Comparison of ENCODE assay signal across 30 cellular contexts in the genomic region with DNA sequence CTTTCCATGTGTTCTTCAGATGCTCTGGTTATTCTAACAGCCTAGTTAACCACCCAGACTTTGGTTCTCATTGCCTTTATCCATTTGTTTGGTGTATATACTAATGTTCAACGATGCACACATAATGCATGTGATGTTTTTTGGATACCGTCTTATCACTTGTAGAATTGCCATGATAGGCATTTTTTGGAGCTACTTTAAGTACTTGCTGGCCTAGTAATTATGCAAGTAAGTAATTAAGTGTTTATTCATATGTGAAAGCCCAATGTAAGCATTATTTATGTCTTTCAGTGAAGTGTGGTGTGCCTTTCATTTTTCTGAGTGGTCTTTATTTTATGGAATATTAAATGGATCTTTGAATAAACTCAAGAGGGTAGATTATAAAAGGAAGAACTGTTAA. TPM values are rescaled to one million over a fixed set of nuclear protein-coding genes. Genes with fewer than 3 reads are reported as not detected.
A peak's percentile ranks its signal among the peaks of the same experiment; 100 is the strongest.
DNase-seq lines count a peak whose midpoint lies in the region; ATAC-seq, FAIRE-seq and TF ChIP-seq lines count a peak whose summit lies in the region.
"Had no signal": no experiment of that assay in that cellular context is flagged by ENCODE, and none has a peak within 500 bp of the region (broad histone marks: within the 10 kb centered on the region; RNA-seq: fewer than 3 reads in every experiment).

No MANE protein-coding gene starts in this region.

- intact Hi-C loops in activated CD8-positive, alpha-beta T cell treated with anti-CD3 and anti-CD28 coated beads for 36 hours (cut with micrococcal nuclease) = no loop called here
- intact Hi-C loops in CD8-positive, alpha-beta T cell (cut with DNase I, micrococcal nuclease) = loop anchor here in 1 of 2 experiments (5.0 kb wide), 1 partner anchor 37 kb away; no protein-coding TSS in a partner anchor
- intact Hi-C loops in natural killer cell (cut with micrococcal nuclease) = no loop called here

- no peaks in the 10 kb centered on the region for H3K27me3 ChIP-seq in CD8-positive, alpha-beta T cell (ENCODE audit: insufficient read depth, low read length)
- H3K27me3 ChIP-seq: suprapubic skin, upper lobe of right lung had no signal

- peaks cover 80% of the 10 kb centered on the region for H3K4me1 ChIP-seq in CD8-positive, alpha-beta T cell (ENCODE audit: insufficient read depth, low read length)

- peaks cover 78% of the 10 kb centered on the region for H3K4me1 Mint-ChIP-seq in activated CD8-positive, alpha-beta T cell treated with anti-CD3 and anti-CD28 coated beads for 36 hours (ENCODE audit: low read depth)
- H3K4me1 Mint-ChIP-seq in activated CD8-positive, alpha-beta T cell treated with anti-CD3 and anti-CD28 coated beads, Interleukin-2, amount 10 ng/mL, durations not matched to agents 7 days and 5 days (ENCODE audit: low read depth) = peaks cover 75% of the 10 kb centered on the region
- peaks cover 82% of the 10 kb centered on the region for H3K4me1 Mint-ChIP-seq in CD8-positive, alpha-beta T cell (ENCODE audit: low read depth)
- peaks cover 59% of the 10 kb centered on the region for H3K4me1 Mint-ChIP-seq in activated T-helper 17 cell treated with anti-CD3 and anti-CD28 coated beads, Interleukin-2, amount 50 U/mL, for 72 hours
- H3K4me1 Mint-ChIP-seq in natural killer cell = peaks cover 83 to 90% of the 10 kb centered on the region in 2 donors
- H3K4me1 Mint-ChIP-seq in stimulated activated memory B cell treated with anti-CD40 and anti-IgM and Interleukin-4, amounts not matched to agents 10 μg/mL and 1 μg/mL and 100 μg/mL, for 72 hours = peaks cover 75% of the 10 kb centered on the region

- CTCF ChIA-PET in activated CD8-positive, alpha-beta T cell treated with anti-CD3 and anti-CD28 coated beads for 36 hours (lab: Charles Lee) = interaction anchor here (1.5 kb wide), 1 partner anchor 44 kb away, joined by 3 read pairs; no protein-coding TSS in a partner anchor
- CTCF ChIA-PET in activated CD8-positive, alpha-beta T cell treated with anti-CD3 and anti-CD28 coated beads, Interleukin-2, amount 10 ng/mL, durations not matched to agents 7 days and 5 days (lab: Charles Lee) = interaction anchor here (1.8 kb wide), 1 partner anchor 9 kb away, joined by 6 read pairs; no protein-coding TSS in a partner anchor
- CTCF ChIA-PET in CD8-positive, alpha-beta T cell (lab: Charles Lee) = interaction anchor here (1.5 kb wide), 1 partner anchor 25 kb away, joined by 3 read pairs; no protein-coding TSS in a partner anchor

- no peak overlapping the region for H3K27ac ChIP-seq in CD8-positive, alpha-beta T cell (ENCODE audit: low read depth, low read length)
- H3K27ac ChIP-seq: HL-60, KMS-11, suprapubic skin, upper lobe of right lung had no signal

- no peak for ATAC-seq in activated CD8-positive, alpha-beta T cell treated with anti-CD3 and anti-CD28 coated beads for 36 hours
- ATAC-seq in activated CD8-positive, alpha-beta T cell treated with anti-CD3 and anti-CD28 coated beads, Interleukin-2, amount 10 ng/mL, durations not matched to agents 7 days and 5 days = no peak
- ATAC-seq in CD8-positive, alpha-beta T cell = no peak
- no peak for ATAC-seq in activated T-helper 17 cell treated with anti-CD3 and anti-CD28 coated beads, Interleukin-2, amount 50 U/mL, for 72 hours (replicated peaks)
- ATAC-seq in natural killer cell (no peak), HG02571 (IDR thresholded peaks at IDR 0.05; ENCODE audit: unreplicated experiment) (no peak)
- ATAC-seq in stimulated activated memory B cell treated with anti-CD40 and anti-IgM and Interleukin-4, amounts not matched to agents 10 μg/mL and 1 μg/mL and 100 μg/mL, for 72 hours = no peak
- ATAC-seq: left colon; mucosa of descending colon; Right ventricle myocardium inferior; stimulated activated naive B cell treated with anti-CD40 and anti-IgM and Interleukin-4, amounts not matched to agents 10 μg/mL and 1 μg/mL and 100 μg/mL, for 72 hours; upper lobe of right lung had no signal

- H3K27ac Mint-ChIP-seq in activated CD8-positive, alpha-beta T cell treated with anti-CD3 and anti-CD28 coated beads for 36 hours = peak overlapping the region; percentile 60
- H3K27ac Mint-ChIP-seq in activated CD8-positive, alpha-beta T cell treated with anti-CD3 and anti-CD28 coated beads, Interleukin-2, amount 10 ng/mL, durations not matched to agents 7 days and 5 days = no peak overlapping the region
- peak overlapping the region; percentile 66 for H3K27ac Mint-ChIP-seq in CD8-positive, alpha-beta T cell
- H3K27ac Mint-ChIP-seq in activated T-helper 17 cell treated with anti-CD3 and anti-CD28 coated beads, Interleukin-2, amount 50 U/mL, for 72 hours = peak overlapping the region; percentile 38
- H3K27ac Mint-ChIP-seq in natural killer cell = peak overlapping the region; percentile 84 to 95
- H3K27ac Mint-ChIP-seq in stimulated activated memory B cell treated with anti-CD40 and anti-IgM and Interleukin-4, amounts not matched to agents 10 μg/mL and 1 μg/mL and 100 μg/mL, for 72 hours = no peak overlapping the region
- H3K27ac Mint-ChIP-seq: stimulated activated naive B cell treated with anti-CD40 and anti-IgM and Interleukin-4, amounts not matched to agents 10 μg/mL and 1 μg/mL and 100 μg/mL, for 72 hours; T-helper 1 cell treated with Interleukin-12 subunit alpha and Interleukin-12 subunit beta and Interleukin-4 antibody, amounts not matched to agents 30 μg/mL and 1 μg/mL, for 36 hours had no signal

- no peak for DNase-seq in activated CD8-positive, alpha-beta T cell treated with anti-CD3 and anti-CD28 coated beads for 36 hours
- no peak for DNase-seq in activated CD8-positive, alpha-beta T cell treated with anti-CD3 and anti-CD28 coated beads, Interleukin-2, amount 10 ng/mL, durations not matched to agents 7 days and 5 days
- no peak for DNase-seq in CD8-positive, alpha-beta T cell
- DNase-seq in natural killer cell (no peak), H54 (ENCODE audit: insufficient read length, low spot score) (no peak)
- DNase-seq: activated CD4-positive, alpha-beta T cell treated with anti-CD3 and anti-CD28 coated beads, Interleukin-2, amount 50 U/mL, for 48 hours; activated gamma-delta T cell treated with Interleukin-2 at 50 U/mL for 16 hours; anterior cingulate cortex; H7; hippocampal formation; left colon; mucosa of descending colon; NCI-H1436; NCI-H226; NCI-H526 treated with DMSO at 0.1 percent for 48 hours; NK-92 treated with Interleukin-12 subunit alpha and Interleukin-12 subunit beta, amount 100 ng/mL, for 24 hours; SK-N-SH; stimulated activated naive B cell treated with anti-CD40 and anti-IgM and Interleukin-4, amounts not matched to agents 10 μg/mL and 1 μg/mL and 100 μg/mL, for 72 hours; upper lobe of right lung had no signal

- no peaks in the 10 kb centered on the region for H3K27me3 Mint-ChIP-seq in activated CD8-positive, alpha-beta T cell treated with anti-CD3 and anti-CD28 coated beads for 36 hours
- no peaks in the 10 kb centered on the region for H3K27me3 Mint-ChIP-seq in activated CD8-positive, alpha-beta T cell treated with anti-CD3 and anti-CD28 coated beads, Interleukin-2, amount 10 ng/mL, durations not matched to agents 7 days and 5 days (ENCODE audit: low read depth)
- H3K27me3 Mint-ChIP-seq in CD8-positive, alpha-beta T cell (ENCODE audit: low read depth) = no peaks in the 10 kb centered on the region
- H3K27me3 Mint-ChIP-seq in activated T-helper 17 cell treated with anti-CD3 and anti-CD28 coated beads, Interleukin-2, amount 50 U/mL, for 72 hours = no peaks in the 10 kb centered on the region
- H3K27me3 Mint-ChIP-seq in natural killer cell (ENCODE audit: low read depth in 2 of 2) = no peaks in the 10 kb centered on the region
- H3K27me3 Mint-ChIP-seq in stimulated activated memory B cell treated with anti-CD40 and anti-IgM and Interleukin-4, amounts not matched to agents 10 μg/mL and 1 μg/mL and 100 μg/mL, for 72 hours = no peaks in the 10 kb centered on the region
- H3K27me3 Mint-ChIP-seq: stimulated activated naive B cell treated with anti-CD40 and anti-IgM and Interleukin-4, amounts not matched to agents 10 μg/mL and 1 μg/mL and 100 μg/mL, for 72 hours had no signal

- peaks cover 7% of the 10 kb centered on the region for H3K36me3 ChIP-seq in CD8-positive, alpha-beta T cell (ENCODE audit: insufficient read depth, low read length)

- peaks cover 20% of the 10 kb centered on the region for H3K9me3 Mint-ChIP-seq in activated CD8-positive, alpha-beta T cell treated with anti-CD3 and anti-CD28 coated beads for 36 hours
- peaks cover 30% of the 10 kb centered on the region for H3K9me3 Mint-ChIP-seq in activated CD8-positive, alpha-beta T cell treated with anti-CD3 and anti-CD28 coated beads, Interleukin-2, amount 10 ng/mL, durations not matched to agents 7 days and 5 days (ENCODE audit: insufficient read depth)
- peaks cover 3% of the 10 kb centered on the region for H3K9me3 Mint-ChIP-seq in CD8-positive, alpha-beta T cell
- peaks cover 6% of the 10 kb centered on the region for H3K9me3 Mint-ChIP-seq in activated T-helper 17 cell treated with anti-CD3 and anti-CD28 coated beads, Interleukin-2, amount 50 U/mL, for 72 hours
- no peaks in the 10 kb centered on the region for H3K9me3 Mint-ChIP-seq in natural killer cell
- H3K9me3 Mint-ChIP-seq in stimulated activated memory B cell treated with anti-CD40 and anti-IgM and Interleukin-4, amounts not matched to agents 10 μg/mL and 1 μg/mL and 100 μg/mL, for 72 hours = no peaks in the 10 kb centered on the region

- H3K4me3 Mint-ChIP-seq in activated CD8-positive, alpha-beta T cell treated with anti-CD3 and anti-CD28 coated beads for 36 hours = no peak overlapping the region
- H3K4me3 Mint-ChIP-seq in activated CD8-positive, alpha-beta T cell treated with anti-CD3 and anti-CD28 coated beads, Interleukin-2, amount 10 ng/mL, durations not matched to agents 7 days and 5 days = no peak overlapping the region
- peak overlapping the region; percentile 10 for H3K4me3 Mint-ChIP-seq in CD8-positive, alpha-beta T cell
- H3K4me3 Mint-ChIP-seq in activated T-helper 17 cell treated with anti-CD3 and anti-CD28 coated beads, Interleukin-2, amount 50 U/mL, for 72 hours = peak overlapping the region; percentile 20
- H3K4me3 Mint-ChIP-seq in natural killer cell = peak overlapping the region; percentile 78
- H3K4me3 Mint-ChIP-seq in stimulated activated memory B cell treated with anti-CD40 and anti-IgM and Interleukin-4, amounts not matched to agents 10 μg/mL and 1 μg/mL and 100 μg/mL, for 72 hours = no peak overlapping the region
- H3K4me3 Mint-ChIP-seq: stimulated activated naive B cell treated with anti-CD40 and anti-IgM and Interleukin-4, amounts not matched to agents 10 μg/mL and 1 μg/mL and 100 μg/mL, for 72 hours; T-helper 1 cell treated with Interleukin-12 subunit alpha and Interleukin-12 subunit beta and Interleukin-4 antibody, amounts not matched to agents 30 μg/mL and 1 μg/mL, for 36 hours had no signal

- H3K9me3 ChIP-seq in CD8-positive, alpha-beta T cell (ENCODE audit: low read length) = no peaks in the 10 kb centered on the region
- H3K9me3 ChIP-seq: mucosa of descending colon, SK-N-SH, suprapubic skin, upper lobe of right lung had no signal

- H3K4me3 ChIP-seq in CD8-positive, alpha-beta T cell (ENCODE audit: low read depth, low read length) = no peak overlapping the region
- H3K4me3 ChIP-seq: mucosa of descending colon, suprapubic skin, upper lobe of right lung had no signal

- no peak for TF ChIP-seq CTCF in activated CD8-positive, alpha-beta T cell treated with anti-CD3 and anti-CD28 coated beads for 36 hours (IDR thresholded peaks at IDR 0.05)
- no peak for TF ChIP-seq CTCF in CD8-positive, alpha-beta T cell (IDR thresholded peaks at IDR 0.05)
- TF ChIP-seq CTCF in natural killer cell (IDR thresholded peaks at IDR 0.05) = no peak

- peaks cover 75% of the 10 kb centered on the region for H3K36me3 Mint-ChIP-seq in activated CD8-positive, alpha-beta T cell treated with anti-CD3 and anti-CD28 coated beads for 36 hours (ENCODE audit: low read depth)
- H3K36me3 Mint-ChIP-seq in activated CD8-positive, alpha-beta T cell treated with anti-CD3 and anti-CD28 coated beads, Interleukin-2, amount 10 ng/mL, durations not matched to agents 7 days and 5 days (ENCODE audit: low read depth) = peaks cover 87% of the 10 kb centered on the region
- H3K36me3 Mint-ChIP-seq in CD8-positive, alpha-beta T cell = peaks cover 54% of the 10 kb centered on the region
- H3K36me3 Mint-ChIP-seq in activated T-helper 17 cell treated with anti-CD3 and anti-CD28 coated beads, Interleukin-2, amount 50 U/mL, for 72 hours (ENCODE audit: low read depth) = peaks cover 96% of the 10 kb centered on the region
- H3K36me3 Mint-ChIP-seq in natural killer cell = peaks cover 15% of the 10 kb centered on the region
- H3K36me3 Mint-ChIP-seq in stimulated activated memory B cell treated with anti-CD40 and anti-IgM and Interleukin-4, amounts not matched to agents 10 μg/mL and 1 μg/mL and 100 μg/mL, for 72 hours = peaks cover 45% of the 10 kb centered on the region

- POLR2A ChIA-PET in activated CD8-positive, alpha-beta T cell treated with anti-CD3 and anti-CD28 coated beads for 36 hours (lab: Charles Lee) = interaction anchor here (0.6 to 4.6 kb wide), 4 partner anchors 10 to 229 kb away, joined by 3 to 33 read pairs (median 6); no protein-coding TSS in a partner anchor
- POLR2A ChIA-PET in activated CD8-positive, alpha-beta T cell treated with anti-CD3 and anti-CD28 coated beads, Interleukin-2, amount 10 ng/mL, durations not matched to agents 7 days and 5 days (lab: Charles Lee) = interaction anchor here (1.0 to 1.2 kb wide), 2 partner anchors 9 to 14 kb away, joined by 3 to 4 read pairs; no protein-coding TSS in a partner anchor
- POLR2A ChIA-PET in CD8-positive, alpha-beta T cell (lab: Charles Lee) = interaction anchor here (1.4 to 2.9 kb wide), 2 partner anchors 14 to 28 kb away, joined by 3 to 13 read pairs; a partner anchor contains a TSS

- FAIRE-seq in H54 (lab: Jason Lieb, UNC) = no peak
- FAIRE-seq: A204.1, bronchial epithelial cell, colon had no signal

- TF ChIP-seq POLR2A in H54 (IDR thresholded peaks at IDR 0.05; ENCODE audit: low read depth, low read length) = no peak

RNA-seq across cellular contexts. Expression of a gene that starts 14.2 kb away (rescaled TPM):
- 100 to 1,000 TPM; 187 to 192 TPM for total RNA-seq in activated CD8-positive, alpha-beta T cell treated with anti-CD3 and anti-CD28 coated beads for 36 hours
- 100 to 1,000 TPM; 256 to 268 TPM for total RNA-seq in activated CD8-positive, alpha-beta T cell treated with anti-CD3 and anti-CD28 coated beads, Interleukin-2, amount 10 ng/mL, durations not matched to agents 7 days and 5 days
- 100 to 1,000 TPM; 299 TPM for total RNA-seq in CD8-positive, alpha-beta T cell
- 100 to 1,000 TPM; 158 to 238 TPM for total RNA-seq in activated T-helper 17 cell treated with anti-CD3 and anti-CD28 coated beads, Interleukin-2, amount 50 U/mL, for 72 hours
- 100 to 1,000 TPM; 517 to 664 (median 572) TPM for total RNA-seq in natural killer cell

Comparison
In these comparisons a context has a peak if more than half of its experiments do, and no peak if none do; other contexts are left out.
1. H3K27ac Mint-ChIP-seq: peak in activated CD8-positive, alpha-beta T cell treated with anti-CD3 and anti-CD28 coated beads for 36 hours (single experiment), CD8-positive, alpha-beta T cell (single experiment), activated T-helper 17 cell treated with anti-CD3 and anti-CD28 coated beads, Interleukin-2, amount 50 U/mL, for 72 hours (single experiment) and natural killer cell (2 of 2); none in activated CD8-positive, alpha-beta T cell treated with anti-CD3 and anti-CD28 coated beads, Interleukin-2, amount 10 ng/mL, durations not matched to agents 7 days and 5 days (single experiment) and stimulated activated memory B cell treated with anti-CD40 and anti-IgM and Interleukin-4, amounts not matched to agents 10 μg/mL and 1 μg/mL and 100 μg/mL, for 72 hours (single experiment).
2. H3K4me3 Mint-ChIP-seq: peak in CD8-positive, alpha-beta T cell (single experiment), activated T-helper 17 cell treated with anti-CD3 and anti-CD28 coated beads, Interleukin-2, amount 50 U/mL, for 72 hours (single experiment) and natural killer cell (single experiment); none in activated CD8-positive, alpha-beta T cell treated with anti-CD3 and anti-CD28 coated beads for 36 hours (single experiment), activated CD8-positive, alpha-beta T cell treated with anti-CD3 and anti-CD28 coated beads, Interleukin-2, amount 10 ng/mL, durations not matched to agents 7 days and 5 days (single experiment) and stimulated activated memory B cell treated with anti-CD40 and anti-IgM and Interleukin-4, amounts not matched to agents 10 μg/mL and 1 μg/mL and 100 μg/mL, for 72 hours (single experiment).